Comparison of ENCODE assay signal across 2 cellular contexts in the genomic region with DNA sequence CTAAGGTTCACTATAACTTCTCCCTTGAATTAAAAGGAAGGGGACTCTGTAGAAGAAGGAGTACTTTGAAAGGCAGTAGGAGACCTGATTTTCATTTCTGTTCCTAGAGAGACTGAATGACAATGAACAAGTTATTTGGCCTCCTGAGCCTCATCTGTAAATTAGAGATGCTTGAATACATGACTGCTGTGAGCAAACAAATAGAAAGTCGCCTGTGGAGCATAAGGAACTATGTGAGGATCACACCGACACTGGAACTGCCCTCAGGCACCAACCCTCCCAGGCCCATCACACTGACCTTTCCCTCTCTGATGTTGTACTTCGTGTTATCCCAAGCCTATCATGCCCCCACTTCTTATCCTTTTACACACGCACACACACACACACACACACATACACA.
TF ChIP-seq lines count a peak whose summit lies in the region.

No MANE protein-coding gene starts in this region.

TF ChIP-seq in GM23338, 12 proteins besides CTCF, POLR2A, EP300 and RAD21:
- TF ChIP-seq POLR2AphosphoS5 (IDR thresholded peaks at IDR 0.05; ENCODE audit: low read depth), result peak; percentile 45; the same call in 1 of the 2 replicates
- TF ChIP-seq, protein P1, sequence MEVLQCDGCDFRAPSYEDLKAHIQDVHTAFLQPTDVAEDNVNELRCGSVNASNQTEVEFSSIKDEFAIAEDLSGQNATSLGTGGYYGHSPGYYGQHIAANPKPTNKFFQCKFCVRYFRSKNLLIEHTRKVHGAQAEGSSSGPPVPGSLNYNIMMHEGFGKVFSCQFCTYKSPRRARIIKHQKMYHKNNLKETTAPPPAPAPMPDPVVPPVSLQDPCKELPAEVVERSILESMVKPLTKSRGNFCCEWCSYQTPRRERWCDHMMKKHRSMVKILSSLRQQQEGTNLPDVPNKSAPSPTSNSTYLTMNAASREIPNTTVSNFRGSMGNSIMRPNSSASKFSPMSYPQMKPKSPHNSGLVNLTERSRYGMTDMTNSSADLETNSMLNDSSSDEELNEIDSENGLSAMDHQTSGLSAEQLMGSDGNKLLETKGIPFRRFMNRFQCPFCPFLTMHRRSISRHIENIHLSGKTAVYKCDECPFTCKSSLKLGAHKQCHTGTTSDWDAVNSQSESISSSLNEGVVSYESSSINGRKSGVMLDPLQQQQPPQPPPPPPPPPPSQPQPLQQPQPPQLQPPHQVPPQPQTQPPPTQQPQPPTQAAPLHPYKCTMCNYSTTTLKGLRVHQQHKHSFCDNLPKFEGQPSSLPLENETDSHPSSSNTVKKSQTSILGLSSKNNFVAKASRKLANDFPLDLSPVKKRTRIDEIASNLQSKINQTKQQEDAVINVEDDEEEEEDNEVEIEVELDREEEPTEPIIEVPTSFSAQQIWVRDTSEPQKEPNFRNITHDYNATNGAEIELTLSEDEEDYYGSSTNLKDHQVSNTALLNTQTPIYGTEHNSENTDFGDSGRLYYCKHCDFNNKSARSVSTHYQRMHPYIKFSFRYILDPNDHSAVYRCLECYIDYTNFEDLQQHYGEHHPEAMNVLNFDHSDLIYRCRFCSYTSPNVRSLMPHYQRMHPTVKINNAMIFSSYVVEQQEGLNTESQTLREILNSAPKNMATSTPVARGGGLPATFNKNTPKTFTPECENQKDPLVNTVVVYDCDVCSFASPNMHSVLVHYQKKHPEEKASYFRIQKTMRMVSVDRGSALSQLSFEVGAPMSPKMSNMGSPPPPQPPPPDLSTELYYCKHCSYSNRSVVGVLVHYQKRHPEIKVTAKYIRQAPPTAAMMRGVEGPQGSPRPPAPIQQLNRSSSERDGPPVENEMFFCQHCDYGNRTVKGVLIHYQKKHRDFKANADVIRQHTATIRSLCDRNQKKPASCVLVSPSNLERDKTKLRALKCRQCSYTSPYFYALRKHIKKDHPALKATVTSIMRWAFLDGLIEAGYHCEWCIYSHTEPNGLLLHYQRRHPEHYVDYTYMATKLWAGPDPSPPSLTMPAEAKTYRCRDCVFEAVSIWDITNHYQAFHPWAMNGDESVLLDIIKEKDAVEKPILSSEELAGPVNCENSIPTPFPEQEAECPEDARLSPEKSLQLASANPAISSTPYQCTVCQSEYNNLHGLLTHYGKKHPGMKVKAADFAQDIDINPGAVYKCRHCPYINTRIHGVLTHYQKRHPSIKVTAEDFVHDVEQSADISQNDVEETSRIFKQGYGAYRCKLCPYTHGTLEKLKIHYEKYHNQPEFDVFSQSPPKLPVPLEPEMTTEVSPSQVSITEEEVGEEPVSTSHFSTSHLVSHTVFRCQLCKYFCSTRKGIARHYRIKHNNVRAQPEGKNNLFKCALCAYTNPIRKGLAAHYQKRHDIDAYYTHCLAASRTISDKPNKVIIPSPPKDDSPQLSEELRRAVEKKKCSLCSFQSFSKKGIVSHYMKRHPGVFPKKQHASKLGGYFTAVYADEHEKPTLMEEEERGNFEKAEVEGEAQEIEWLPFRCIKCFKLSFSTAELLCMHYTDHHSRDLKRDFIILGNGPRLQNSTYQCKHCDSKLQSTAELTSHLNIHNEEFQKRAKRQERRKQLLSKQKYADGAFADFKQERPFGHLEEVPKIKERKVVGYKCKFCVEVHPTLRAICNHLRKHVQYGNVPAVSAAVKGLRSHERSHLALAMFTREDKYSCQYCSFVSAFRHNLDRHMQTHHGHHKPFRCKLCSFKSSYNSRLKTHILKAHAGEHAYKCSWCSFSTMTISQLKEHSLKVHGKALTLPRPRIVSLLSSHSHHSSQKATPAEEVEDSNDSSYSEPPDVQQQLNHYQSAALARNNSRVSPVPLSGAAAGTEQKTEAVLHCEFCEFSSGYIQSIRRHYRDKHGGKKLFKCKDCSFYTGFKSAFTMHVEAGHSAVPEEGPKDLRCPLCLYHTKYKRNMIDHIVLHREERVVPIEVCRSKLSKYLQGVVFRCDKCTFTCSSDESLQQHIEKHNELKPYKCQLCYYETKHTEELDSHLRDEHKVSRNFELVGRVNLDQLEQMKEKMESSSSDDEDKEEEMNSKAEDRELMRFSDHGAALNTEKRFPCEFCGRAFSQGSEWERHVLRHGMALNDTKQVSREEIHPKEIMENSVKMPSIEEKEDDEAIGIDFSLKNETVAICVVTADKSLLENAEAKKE (CRISPR knock-in tag; IDR thresholded peaks at IDR 0.05), result peak; percentile 41; the same call in 1 of the 2 replicates
- no peak for TF ChIP-seq ZNF114 (CRISPR knock-in tag; IDR thresholded peaks at IDR 0.05)

TF ChIP-seq in H1, 55 proteins besides CTCF, POLR2A, EP300 and RAD21:
- TF ChIP-seq RXRA (IDR thresholded peaks at IDR 0.05; ENCODE audit: insufficient read depth, low read depth, low read length) (0 out of 2 replicates have a peak, but pooled peaks have one; percentile 73), FOSL1 (IDR thresholded peaks at IDR 0.05; ENCODE audit: insufficient read depth, low read depth, low read length) (no peak), POLR2AphosphoS5 (IDR thresholded peaks at IDR 0.05; ENCODE audit: low read depth, low read length) (peak; percentile 97), CHD7 (IDR thresholded peaks at IDR 0.05; ENCODE audit: insufficient replicate concordance, low read length) (peak; percentile 87), ASH2L (IDR thresholded peaks at IDR 0.05; ENCODE audit: low read length) (no peak), CBX8 (IDR thresholded peaks at IDR 0.05; ENCODE audit: borderline replicate concordance, low read depth, low read length) (no peak), SUZ12 (IDR thresholded peaks at IDR 0.05; ENCODE audit: low read length) (no peak), SP1 (IDR thresholded peaks at IDR 0.05; ENCODE audit: low read depth, low read length) (0 out of 2 replicates have a peak, but pooled peaks have one; percentile 59), TCF12 (IDR thresholded peaks at IDR 0.05; ENCODE audit: low read depth, low read length) (peak; percentile 74; the same call in 1 of the 2 replicates), TEAD4 (IDR thresholded peaks at IDR 0.05; ENCODE audit: low read depth, low read length) (peak; percentile 50; the same call in 1 of the 2 replicates)
- TF ChIP-seq, protein P2, sequence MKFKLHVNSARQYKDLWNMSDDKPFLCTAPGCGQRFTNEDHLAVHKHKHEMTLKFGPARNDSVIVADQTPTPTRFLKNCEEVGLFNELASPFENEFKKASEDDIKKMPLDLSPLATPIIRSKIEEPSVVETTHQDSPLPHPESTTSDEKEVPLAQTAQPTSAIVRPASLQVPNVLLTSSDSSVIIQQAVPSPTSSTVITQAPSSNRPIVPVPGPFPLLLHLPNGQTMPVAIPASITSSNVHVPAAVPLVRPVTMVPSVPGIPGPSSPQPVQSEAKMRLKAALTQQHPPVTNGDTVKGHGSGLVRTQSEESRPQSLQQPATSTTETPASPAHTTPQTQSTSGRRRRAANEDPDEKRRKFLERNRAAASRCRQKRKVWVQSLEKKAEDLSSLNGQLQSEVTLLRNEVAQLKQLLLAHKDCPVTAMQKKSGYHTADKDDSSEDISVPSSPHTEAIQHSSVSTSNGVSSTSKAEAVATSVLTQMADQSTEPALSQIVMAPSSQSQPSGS (IDR thresholded peaks at IDR 0.05; ENCODE audit: low read length), result peak; percentile 52; the same call in 1 of the 2 replicates
- TF ChIP-seq, protein P3, sequence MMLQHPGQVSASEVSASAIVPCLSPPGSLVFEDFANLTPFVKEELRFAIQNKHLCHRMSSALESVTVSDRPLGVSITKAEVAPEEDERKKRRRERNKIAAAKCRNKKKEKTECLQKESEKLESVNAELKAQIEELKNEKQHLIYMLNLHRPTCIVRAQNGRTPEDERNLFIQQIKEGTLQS (IDR thresholded peaks at IDR 0.05; ENCODE audit: insufficient read depth, low read depth, low read length), result no peak
